14 cellular contexts compared by ENCODE assay signal in genomic region chr6:90399970-90400369, GRCh38.
DNase-seq lines count a peak whose midpoint lies in the region; ATAC-seq and TF ChIP-seq lines count a peak whose summit lies in the region.
"Had no signal": no experiment of that assay in that cellular context is flagged by ENCODE, and none has a peak within 500 bp of the region (broad histone marks: within the 10 kb centered on the region; RNA-seq: fewer than 3 reads in every experiment).

No MANE protein-coding gene starts in this region.

- no peaks in the 10 kb centered on the region for H3K9me3 Mint-ChIP-seq in CD4-positive, CD25-positive, alpha-beta regulatory T cell
- H3K9me3 Mint-ChIP-seq in CD4-positive, alpha-beta memory T cell = no peaks in the 10 kb centered on the region
- no peaks in the 10 kb centered on the region for H3K9me3 Mint-ChIP-seq in central memory CD8-positive, alpha-beta T cell

- no peak for TF ChIP-seq POLR2A in lower leg skin (IDR thresholded peaks at IDR 0.05)

- H3K27me3 ChIP-seq in CD4-positive, CD25-positive, alpha-beta regulatory T cell (ENCODE audit: control insufficient read depth, insufficient read depth, low read length) = no peaks in the 10 kb centered on the region
- no peaks in the 10 kb centered on the region for H3K27me3 ChIP-seq in CD4-positive, alpha-beta memory T cell (ENCODE audit: insufficient read depth, low read length)

- H3K27ac ChIP-seq in CD4-positive, CD25-positive, alpha-beta regulatory T cell (ENCODE audit: insufficient read depth, low read length, poor library complexity, severe bottlenecking) = no peak overlapping the region
- H3K27ac ChIP-seq in CD4-positive, alpha-beta memory T cell (ENCODE audit: low read depth, low read length) = no peak overlapping the region
- H3K27ac ChIP-seq: tibial artery had no signal

- peak overlapping the region in 1 of 4 donors; percentile 29 for H3K4me3 Mint-ChIP-seq in CD4-positive, CD25-positive, alpha-beta regulatory T cell
- H3K4me3 Mint-ChIP-seq in CD4-positive, alpha-beta memory T cell = peak overlapping the region in 5 of 8 donors; percentile 24 to 74 (median 40)
- H3K4me3 Mint-ChIP-seq in central memory CD8-positive, alpha-beta T cell = no peak overlapping the region

- no peak for TF ChIP-seq CTCF in lower leg skin (IDR thresholded peaks at IDR 0.05)

- CTCF ChIA-PET in CD4-positive, alpha-beta memory T cell (lab: Charles Lee; ENCODE audit: partially characterized antibody) = interaction anchor here (0.6 to 8.7 kb wide), 2 partner anchors 77 to 189 kb away, joined by 3 to 129 read pairs; no protein-coding TSS in a partner anchor

- no peak for ATAC-seq in CD4-positive, CD25-positive, alpha-beta regulatory T cell (ENCODE audit: low read depth in 2 of 2)
- no peak for ATAC-seq in central memory CD8-positive, alpha-beta T cell (replicated peaks; ENCODE audit: extremely low read depth, poor library complexity, severe bottlenecking)
- ATAC-seq: Right ventricle myocardium inferior had no signal

- H3K4me1 ChIP-seq in CD4-positive, CD25-positive, alpha-beta regulatory T cell (ENCODE audit: control insufficient read depth, insufficient read depth, low read length, poor library complexity, severe bottlenecking) = peaks cover 65% of the 10 kb centered on the region
- H3K4me1 ChIP-seq in CD4-positive, alpha-beta memory T cell (ENCODE audit: insufficient read depth, low read length) = peaks cover 74% of the 10 kb centered on the region

- WGBS in lower leg skin, 2 donors = 83 to 93% methylated on average over 12 of the region's 12 CpGs

- no peaks in the 10 kb centered on the region for H3K9me3 ChIP-seq in CD4-positive, CD25-positive, alpha-beta regulatory T cell (ENCODE audit: control insufficient read depth in 2 of 2, low read length in 2 of 2)
- no peaks in the 10 kb centered on the region for H3K9me3 ChIP-seq in CD4-positive, alpha-beta memory T cell (ENCODE audit: control insufficient read depth in 1 of 2, low read length in 2 of 2)
- H3K9me3 ChIP-seq: tibial artery had no signal

- intact Hi-C loops in CD4-positive, alpha-beta memory T cell (cut with micrococcal nuclease) = loop anchor here (2.0 to 5.0 kb wide), 2 partner anchors 15 to 318 kb away; no protein-coding TSS in a partner anchor
- intact Hi-C loops in lower leg skin (cut with DNase I; ENCODE audit: low total_unique reads) = no loop called here

- H3K4me1 Mint-ChIP-seq in CD4-positive, CD25-positive, alpha-beta regulatory T cell = peaks cover 4 to 77% (median 69%) of the 10 kb centered on the region in 4 donors
- peaks cover 51 to 84% (median 63%) of the 10 kb centered on the region in 4 donors for H3K4me1 Mint-ChIP-seq in CD4-positive, alpha-beta memory T cell
- H3K4me1 Mint-ChIP-seq in central memory CD8-positive, alpha-beta T cell = peaks cover 68% of the 10 kb centered on the region

- no peak overlapping the region for H3K4me3 ChIP-seq in CD4-positive, CD25-positive, alpha-beta regulatory T cell (ENCODE audit: low read depth, low read length)
- H3K4me3 ChIP-seq in CD4-positive, alpha-beta memory T cell (ENCODE audit: low read length in 2 of 2) = no peak overlapping the region
- H3K4me3 ChIP-seq in lower leg skin (ENCODE audit: low read depth, poor library complexity, severe bottlenecking) = no peak overlapping the region
- H3K4me3 ChIP-seq: tibial artery had no signal

- POLR2A ChIA-PET in CD4-positive, alpha-beta memory T cell (lab: Charles Lee; ENCODE audit: partially characterized antibody) = interaction anchor here (1.6 to 11.2 kb wide), 4 partner anchors 11 to 74 kb away, joined by 4 to 198 read pairs (median 12); no protein-coding TSS in a partner anchor

- DNase-seq in CD4-positive, CD25-positive, alpha-beta regulatory T cell = no peak
- no peak for DNase-seq in CD4-positive, alpha-beta memory T cell
- DNase-seq in activated CD4-positive, alpha-beta T cell treated with anti-CD3 and anti-CD28 coated beads, Interleukin-2, amount 50 U/mL, for 48 hours = peak; percentile 48 to 61
- DNase-seq in central memory CD8-positive, alpha-beta T cell (ENCODE audit: low spot score in 2 of 2) = no peak
- DNase-seq in lower leg skin (ENCODE audit: low spot score in 2 of 2) (no peak), NCI-H226 (no peak)
- DNase-seq in NK-92 treated with Interleukin-12 subunit alpha and Interleukin-12 subunit beta, amount 100 ng/mL, for 24 hours (lab: John Stamatoyannopoulos, UW) = no peak
- DNase-seq: DMS153, GOT3, midbrain, NCI-H1417, retina, tibial artery had no signal

- no peaks in the 10 kb centered on the region for H3K36me3 ChIP-seq in CD4-positive, CD25-positive, alpha-beta regulatory T cell (ENCODE audit: control insufficient read depth, insufficient read depth, low read length)
- H3K36me3 ChIP-seq in CD4-positive, alpha-beta memory T cell (ENCODE audit: insufficient read depth, low read length) = no peaks in the 10 kb centered on the region
- H3K36me3 ChIP-seq: tibial artery had no signal

- H3K36me3 Mint-ChIP-seq in CD4-positive, CD25-positive, alpha-beta regulatory T cell = no peaks in the 10 kb centered on the region
- H3K36me3 Mint-ChIP-seq in CD4-positive, alpha-beta memory T cell = no peaks in the 10 kb centered on the region
- peaks cover 10% of the 10 kb centered on the region for H3K36me3 Mint-ChIP-seq in central memory CD8-positive, alpha-beta T cell (ENCODE audit: insufficient read depth)

- peaks cover 13% of the 10 kb centered on the region for H3K27me3 Mint-ChIP-seq in CD4-positive, CD25-positive, alpha-beta regulatory T cell
- H3K27me3 Mint-ChIP-seq in CD4-positive, alpha-beta memory T cell = no peaks in the 10 kb centered on the region
- H3K27me3 Mint-ChIP-seq in central memory CD8-positive, alpha-beta T cell = no peaks in the 10 kb centered on the region

- H3K27ac Mint-ChIP-seq in CD4-positive, CD25-positive, alpha-beta regulatory T cell = peak overlapping the region; percentile 5 to 34 (median 21)
- H3K27ac Mint-ChIP-seq in CD4-positive, alpha-beta memory T cell = peak overlapping the region in 6 of 7 donors; percentile 50 to 96 (median 80)
- peak overlapping the region; percentile 90 for H3K27ac Mint-ChIP-seq in central memory CD8-positive, alpha-beta T cell (ENCODE audit: low read depth)

Comparison
In these comparisons a context has a peak if more than half of its experiments do, and no peak if none do; other contexts are left out.
1. DNase-seq: peak in activated CD4-positive, alpha-beta T cell treated with anti-CD3 and anti-CD28 coated beads, Interleukin-2, amount 50 U/mL, for 48 hours (2 of 2); none in CD4-positive, CD25-positive, alpha-beta regulatory T cell (0 of 3), CD4-positive, alpha-beta memory T cell (0 of 5), central memory CD8-positive, alpha-beta T cell (0 of 2), lower leg skin (0 of 2), NK-92 treated with Interleukin-12 subunit alpha and Interleukin-12 subunit beta, amount 100 ng/mL, for 24 hours (single experiment) and NCI-H226 (single experiment).
2. H3K27ac Mint-ChIP-seq: peak in every context shown above with its lines; median percentile 90 in central memory CD8-positive, alpha-beta T cell; 80 in CD4-positive, alpha-beta memory T cell; 21 in CD4-positive, CD25-positive, alpha-beta regulatory T cell.